In the genomic region with DNA sequence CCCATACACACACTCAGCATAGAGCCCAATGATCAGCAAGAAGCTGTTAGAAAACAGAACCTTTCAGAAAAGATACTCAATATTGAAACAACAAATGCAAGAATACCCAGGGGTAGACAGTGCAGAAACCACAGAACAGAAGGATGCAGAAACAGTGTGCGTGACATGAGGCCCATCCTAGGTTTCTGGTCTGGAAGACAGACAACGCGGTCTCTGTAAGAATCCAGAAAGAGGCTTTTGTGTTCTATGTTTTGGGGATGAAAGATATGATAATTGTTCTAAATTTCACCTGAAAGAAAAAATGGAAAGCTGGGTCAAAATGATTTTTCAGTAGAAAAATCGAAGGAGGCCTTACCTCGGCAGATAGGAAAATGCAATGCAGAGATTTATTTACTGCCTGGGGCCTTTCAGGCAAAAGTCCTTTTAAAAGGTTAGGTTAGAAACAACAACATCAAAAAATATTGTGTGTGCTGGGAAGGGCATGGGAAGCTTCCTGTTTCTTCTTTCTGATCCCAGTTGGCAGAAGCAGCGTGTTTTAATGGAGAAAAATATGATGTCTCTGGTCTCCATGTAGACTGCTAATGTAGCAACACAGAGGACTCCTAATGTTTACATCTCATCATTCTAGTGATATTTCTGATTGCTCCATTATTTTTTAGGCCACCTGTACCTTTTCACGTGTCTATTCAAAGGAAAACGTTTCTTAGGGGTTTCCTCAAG, we compare ENCODE assay signal across 2 cellular contexts.
TF ChIP-seq lines count a peak whose summit lies in the region.

No MANE protein-coding gene starts in this region.

TF ChIP-seq in SK-N-SH, 30 proteins besides CTCF, POLR2A, EP300 and RAD21:
- no peak for TF ChIP-seq NRF1 (IDR thresholded peaks at IDR 0.05; ENCODE audit: low read depth, low read length)
- no peak for TF ChIP-seq FOXJ3 (CRISPR knock-in tag; IDR thresholded peaks at IDR 0.05)
- TF ChIP-seq, protein P1, sequence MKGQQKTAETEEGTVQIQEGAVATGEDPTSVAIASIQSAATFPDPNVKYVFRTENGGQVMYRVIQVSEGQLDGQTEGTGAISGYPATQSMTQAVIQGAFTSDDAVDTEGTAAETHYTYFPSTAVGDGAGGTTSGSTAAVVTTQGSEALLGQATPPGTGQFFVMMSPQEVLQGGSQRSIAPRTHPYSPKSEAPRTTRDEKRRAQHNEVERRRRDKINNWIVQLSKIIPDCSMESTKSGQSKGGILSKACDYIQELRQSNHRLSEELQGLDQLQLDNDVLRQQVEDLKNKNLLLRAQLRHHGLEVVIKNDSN (IDR thresholded peaks at IDR 0.05; ENCODE audit: borderline replicate concordance, low read depth): no peak
- TF ChIP-seq RCOR1 (IDR thresholded peaks at IDR 0.05; ENCODE audit: low read length): no peak
- TF ChIP-seq FOSL2 (IDR thresholded peaks at IDR 0.05; ENCODE audit: borderline replicate concordance, low read depth): no peak
- 0 out of 2 replicates have a peak, but pooled peaks have one; percentile 3 for TF ChIP-seq GATA2 (CRISPR knock-in tag; IDR thresholded peaks at IDR 0.05)

TF ChIP-seq in SK-N-SH treated with all-trans-retinoic acid at 6 μM for 48 hours, 23 proteins besides CTCF, POLR2A, EP300 and RAD21:
- TF ChIP-seq ISL1 (CRISPR knock-in tag; IDR thresholded peaks at IDR 0.05): no peak
- TF ChIP-seq, protein P2, sequence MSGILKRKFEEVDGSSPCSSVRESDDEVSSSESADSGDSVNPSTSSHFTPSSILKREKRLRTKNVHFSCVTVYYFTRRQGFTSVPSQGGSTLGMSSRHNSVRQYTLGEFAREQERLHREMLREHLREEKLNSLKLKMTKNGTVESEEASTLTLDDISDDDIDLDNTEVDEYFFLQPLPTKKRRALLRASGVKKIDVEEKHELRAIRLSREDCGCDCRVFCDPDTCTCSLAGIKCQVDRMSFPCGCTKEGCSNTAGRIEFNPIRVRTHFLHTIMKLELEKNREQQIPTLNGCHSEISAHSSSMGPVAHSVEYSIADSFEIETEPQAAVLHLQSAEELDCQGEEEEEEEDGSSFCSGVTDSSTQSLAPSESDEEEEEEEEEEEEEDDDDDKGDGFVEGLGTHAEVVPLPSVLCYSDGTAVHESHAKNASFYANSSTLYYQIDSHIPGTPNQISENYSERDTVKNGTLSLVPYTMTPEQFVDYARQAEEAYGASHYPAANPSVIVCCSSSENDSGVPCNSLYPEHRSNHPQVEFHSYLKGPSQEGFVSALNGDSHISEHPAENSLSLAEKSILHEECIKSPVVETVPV (CRISPR knock-in tag; IDR thresholded peaks at IDR 0.05): no peak
- TF ChIP-seq ZNF565 (CRISPR knock-in tag; conservative IDR thresholded peaks at IDR 0.05; ENCODE audit: low read depth): no peak
- no peak for TF ChIP-seq TOX (CRISPR knock-in tag; IDR thresholded peaks at IDR 0.05; ENCODE audit: borderline replicate concordance)
- TF ChIP-seq, protein P3, sequence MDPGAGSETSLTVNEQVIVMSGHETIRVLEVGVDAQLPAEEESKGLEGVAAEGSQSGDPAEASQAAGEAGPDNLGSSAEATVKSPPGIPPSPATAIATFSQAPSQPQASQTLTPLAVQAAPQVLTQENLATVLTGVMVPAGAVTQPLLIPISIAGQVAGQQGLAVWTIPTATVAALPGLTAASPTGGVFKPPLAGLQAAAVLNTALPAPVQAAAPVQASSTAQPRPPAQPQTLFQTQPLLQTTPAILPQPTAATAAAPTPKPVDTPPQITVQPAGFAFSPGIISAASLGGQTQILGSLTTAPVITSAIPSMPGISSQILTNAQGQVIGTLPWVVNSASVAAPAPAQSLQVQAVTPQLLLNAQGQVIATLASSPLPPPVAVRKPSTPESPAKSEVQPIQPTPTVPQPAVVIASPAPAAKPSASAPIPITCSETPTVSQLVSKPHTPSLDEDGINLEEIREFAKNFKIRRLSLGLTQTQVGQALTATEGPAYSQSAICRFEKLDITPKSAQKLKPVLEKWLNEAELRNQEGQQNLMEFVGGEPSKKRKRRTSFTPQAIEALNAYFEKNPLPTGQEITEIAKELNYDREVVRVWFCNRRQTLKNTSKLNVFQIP (CRISPR knock-in tag; IDR thresholded peaks at IDR 0.05; ENCODE audit: borderline replicate concordance, low read depth): no peak
- TF ChIP-seq OSR1 (CRISPR knock-in tag; IDR thresholded peaks at IDR 0.05): no peak
- no peak for TF ChIP-seq ZFP30 (CRISPR knock-in tag; IDR thresholded peaks at IDR 0.05)
